26 cellular contexts compared by ENCODE assay signal in the genomic region with DNA sequence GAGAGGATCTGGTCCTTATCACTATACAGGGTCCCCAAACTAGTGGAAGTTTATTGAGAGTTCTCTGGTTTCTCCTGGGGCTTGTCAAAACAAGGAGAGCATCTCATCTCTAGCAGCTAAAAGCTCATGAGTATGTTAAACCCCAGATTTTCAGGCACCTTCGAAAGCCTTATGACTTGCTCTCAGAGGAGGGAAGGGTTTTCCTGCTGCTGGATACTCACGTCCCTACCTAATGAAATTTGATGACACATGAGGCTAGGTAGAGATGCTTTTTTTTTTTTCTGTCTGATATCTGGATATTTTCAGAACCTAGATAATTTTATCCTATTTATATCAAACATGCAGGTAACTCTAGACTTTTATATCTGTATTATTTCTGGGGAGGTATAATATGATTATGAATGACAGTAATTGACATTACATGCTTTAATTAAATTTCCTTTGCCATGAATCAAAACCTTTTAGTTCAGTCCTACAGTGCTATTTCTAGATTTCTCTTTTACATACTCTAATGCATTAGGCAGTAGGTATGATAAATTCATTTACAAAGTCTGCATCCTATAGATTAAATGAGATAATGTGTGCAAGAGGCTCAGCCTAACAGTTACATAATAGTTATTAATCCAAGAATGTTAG.
A peak's percentile ranks its signal among the peaks of the same experiment; 100 is the strongest.
DNase-seq lines count a peak whose midpoint lies in the region; FAIRE-seq and TF ChIP-seq lines count a peak whose summit lies in the region.
"Had no signal": no experiment of that assay in that cellular context is flagged by ENCODE, and none has a peak within 500 bp of the region (broad histone marks: within the 10 kb centered on the region; RNA-seq: fewer than 3 reads in every experiment).

No MANE protein-coding gene starts in this region.

- no peak overlapping the region for H3K4me3 ChIP-seq in PC-9
- H3K4me3 ChIP-seq in astrocyte (ENCODE audit: insufficient read depth, low read depth, low read length) = no peak overlapping the region
- no peak overlapping the region for H3K4me3 ChIP-seq in sigmoid colon
- H3K4me3 ChIP-seq: GM12878, SK-N-MC had no signal

- H3K27ac ChIP-seq in PC-9 (peak overlapping the region; percentile 60; the same call in 1 of the 2 replicates), astrocyte (ENCODE audit: low read depth, low read length) (peak overlapping the region; percentile 25), sigmoid colon (peak overlapping the region in 3 of 4 donors; percentile 70 to 90 (median 89))
- H3K27ac ChIP-seq: C4-2B, RWPE1, SK-N-MC had no signal

- no peaks in the 10 kb centered on the region for H3K9me3 ChIP-seq in PC-9 (ENCODE audit: insufficient read depth, low read depth)
- H3K9me3 ChIP-seq in astrocyte (ENCODE audit: insufficient read depth, low read depth, low read length) = no peaks in the 10 kb centered on the region
- H3K9me3 ChIP-seq in sigmoid colon = no peaks in the 10 kb centered on the region
- H3K9me3 ChIP-seq: Caco-2 had no signal

- no peak overlapping the region for H3K27ac Mint-ChIP-seq in astrocyte (ENCODE audit: unreplicated experiment)
- H3K27ac Mint-ChIP-seq: CD8-positive, alpha-beta T cell had no signal

- peaks cover 49% of the 10 kb centered on the region for H3K4me1 Mint-ChIP-seq in astrocyte (ENCODE audit: low read depth, unreplicated experiment)

- WGBS in sigmoid colon, 2 donors = 91 to 98% methylated on average over 2 of the region's 2 CpGs

- TF ChIP-seq EP300 in sigmoid colon (IDR thresholded peaks at IDR 0.05) = no peak

- CTCF ChIA-PET in PC-9 (lab: Charles Lee) = no interaction called here

- TF ChIP-seq CTCF in PC-9 (conservative IDR thresholded peaks at IDR 0.05) = no peak
- TF ChIP-seq CTCF in astrocyte (IDR thresholded peaks at IDR 0.05; ENCODE audit: insufficient read depth, low read depth, low read length) = no peak
- TF ChIP-seq CTCF in sigmoid colon (IDR thresholded peaks at IDR 0.05) = no peak

- BruUV-seq in PC-9 (replicated peaks; lab: Mats Ljungman, UMichigan) = no TSS peak

- POLR2A ChIA-PET in PC-9 (lab: Charles Lee; ENCODE audit: unreplicated experiment) = no interaction called here

- H3K4me1 ChIP-seq in PC-9 (replicated peaks; ENCODE audit: insufficient read depth) = peaks cover 17% of the 10 kb centered on the region
- peaks cover 34% of the 10 kb centered on the region for H3K4me1 ChIP-seq in astrocyte (ENCODE audit: insufficient read depth, low read length)
- H3K4me1 ChIP-seq in sigmoid colon = peaks cover 0 to 98% (median 83%) of the 10 kb centered on the region in 4 donors
- H3K4me1 ChIP-seq: Caco-2 had no signal

- H3K4me3 Mint-ChIP-seq in astrocyte (ENCODE audit: unreplicated experiment) = no peak overlapping the region
- H3K4me3 Mint-ChIP-seq: CD8-positive, alpha-beta T cell had no signal

- H2AFZ ChIP-seq in PC-9 (no peak overlapping the region), astrocyte (ENCODE audit: low read depth, low read length) (no peak overlapping the region)

- H3K27me3 Mint-ChIP-seq in astrocyte (ENCODE audit: low read depth, unreplicated experiment) = no peaks in the 10 kb centered on the region

- H3K36me3 Mint-ChIP-seq in astrocyte (ENCODE audit: low read depth, unreplicated experiment) = peaks cover 9% of the 10 kb centered on the region
- H3K36me3 Mint-ChIP-seq: CD8-positive, alpha-beta T cell had no signal

- H3K79me2 ChIP-seq in PC-9 (ENCODE audit: low read depth) (no peaks in the 10 kb centered on the region), astrocyte (ENCODE audit: insufficient read depth, low read length) (peaks cover 93% of the 10 kb centered on the region)

- H3F3A ChIP-seq in PC-9 (ENCODE audit: insufficient read depth, low read depth) = peaks cover 11% of the 10 kb centered on the region

- H3K36me3 ChIP-seq in PC-9 (ENCODE audit: low read depth) (no peaks in the 10 kb centered on the region), astrocyte (ENCODE audit: insufficient read depth, low read length) (no peaks in the 10 kb centered on the region), sigmoid colon (no peaks in the 10 kb centered on the region)

- DNase-seq in PC-9 (no peak), astrocyte (ENCODE audit: low read depth) (no peak), sigmoid colon (no peak), head of caudate nucleus (no peak), DMS53 (lab: John Stamatoyannopoulos, UW) (no peak)
- DNase-seq in activated CD8-positive, alpha-beta memory T cell treated with anti-CD3 and anti-CD28 coated beads for 24 hours = no peak
- no peak for DNase-seq in stimulated activated CD4-positive, alpha-beta T cell treated with anti-CD3 and anti-CD28 coated beads, Interleukin-12 subunit alpha, Interleukin-12 subunit beta, amount 100 ng/mL, for 4 hours
- DNase-seq: Caco-2, DMS79, EL, GDM1, GOT3, HCEC 1CT, Karpas-422, NCI-H1092, NCI-H1436, NCI-H2029, NCI-H446 treated with DMSO at 0.1 percent for 48 hours, NCI-H526, SHP77 treated with DMSO at 0.1 percent for 48 hours had no signal

- FAIRE-seq in astrocyte (lab: Jason Lieb, UNC) = peak; percentile 17
- FAIRE-seq in islet of Langerhans (lab: Jason Lieb, UNC) = peak; percentile 24
- FAIRE-seq: GM12878 had no signal

- no peaks in the 10 kb centered on the region for H4K20me1 ChIP-seq in PC-9 (ENCODE audit: insufficient read depth)
- H4K20me1 ChIP-seq in astrocyte (ENCODE audit: insufficient read depth, low read length) = peaks cover 77% of the 10 kb centered on the region

- no peak for TF ChIP-seq POLR2A in sigmoid colon (IDR thresholded peaks at IDR 0.05)

- H3K9ac ChIP-seq in astrocyte (ENCODE audit: low read length) = no peak overlapping the region

- H3K4me2 ChIP-seq in PC-9 (0 out of 2 replicates have a peak overlapping the region, but pooled peaks have one; percentile 11), astrocyte (ENCODE audit: low read length) (no peak overlapping the region)

- H3K27me3 ChIP-seq in PC-9 (ENCODE audit: insufficient read depth, low read depth) (no peaks in the 10 kb centered on the region), astrocyte (ENCODE audit: insufficient read depth, low read length) (no peaks in the 10 kb centered on the region), sigmoid colon (no peaks in the 10 kb centered on the region)

- H3K9me3 Mint-ChIP-seq in astrocyte (ENCODE audit: unreplicated experiment) = no peaks in the 10 kb centered on the region
- H3K9me3 Mint-ChIP-seq: CD8-positive, alpha-beta T cell had no signal

- no peaks in the 10 kb centered on the region for H3K9me2 ChIP-seq in PC-9 (ENCODE audit: insufficient read depth)

- intact Hi-C loops in PC-9 (cut with micrococcal nuclease; ENCODE audit: unreplicated experiment) (no loop called here), sigmoid colon (cut with DNase I) (no loop called here), head of caudate nucleus (cut with DNase I) (no loop called here)

Comparison
In these comparisons a context has a peak if more than half of its experiments do, and no peak if none do; other contexts are left out.
1. H3K27ac ChIP-seq: peak in every context shown above with its lines; median percentile 89 in sigmoid colon; 60 in PC-9; 25 in astrocyte.